33 cellular contexts compared by ENCODE assay signal in genomic region chr1:110298991-110299390, GRCh38.
"Had no signal": no experiment of that assay in that cellular context is flagged by ENCODE, and none has a peak within 500 bp of the region (broad histone marks: within the 10 kb centered on the region; RNA-seq: fewer than 3 reads in every experiment).

No MANE protein-coding gene starts in this region.

- H3K27ac ChIP-seq: adrenal gland, body of pancreas, colonic mucosa, epithelial cell of prostate, esophagus squamous epithelium, gastroesophageal sphincter, hepatocyte, pancreas, prostate gland, sigmoid colon, stomach, suprapubic skin, tibial artery, upper lobe of right lung had no signal

- H3K4me3 ChIP-seq: adrenal gland, body of pancreas, colonic mucosa, esophagus squamous epithelium, gastroesophageal sphincter, hepatocyte, pancreas, prostate gland, sigmoid colon, smooth muscle cell, stomach, suprapubic skin, tibial artery, upper lobe of right lung had no signal

- H3K36me3 ChIP-seq: adrenal gland, colonic mucosa, esophagus squamous epithelium, gastroesophageal sphincter, pancreas, prostate gland, sigmoid colon, stomach, suprapubic skin, tibial artery, upper lobe of right lung had no signal

- H2AFZ ChIP-seq: hepatocyte had no signal

- H3K9me3 ChIP-seq: adrenal gland, body of pancreas, colonic mucosa, esophagus squamous epithelium, gastroesophageal sphincter, pancreas, prostate gland, sigmoid colon, stomach, suprapubic skin, tibial artery, upper lobe of right lung had no signal

- DNase-seq: activated CD4-positive, alpha-beta T cell treated with anti-CD3 and anti-CD28 coated beads for 36 hours; activated CD4-positive, alpha-beta T cell treated with anti-CD3 and anti-CD28 coated beads, Interleukin-2, amount 50 U/mL, for 4 hours; activated CD4-positive, CD25-positive, alpha-beta regulatory T cell; activated naive CD4-positive, alpha-beta T cell treated with anti-CD3 and anti-CD28 coated beads for 36 hours; activated naive CD8-positive, alpha-beta T cell treated with anti-CD3 and anti-CD28 coated beads for 36 hours; activated T-cell treated with anti-CD3 and anti-CD28 coated beads for 4 hours; activated T-cell treated with anti-CD3 and anti-CD28 coated beads, Interleukin-2, amount 50 U/mL, for 72 hours; aorta; body of pancreas; cerebellar nuclear complex; colonic mucosa; effector CD8-positive, alpha-beta T cell; esophagus squamous epithelium; left cardiac atrium; left ventricle myocardium superior; mammary epithelial cell; naive thymus-derived CD4-positive, alpha-beta T cell; pancreas; sigmoid colon; stimulated activated CD4-positive, alpha-beta T cell treated with anti-CD3 and anti-CD28 coated beads, Interleukin-1b, Interleukin-23, amount 100 ng/mL, for 48 hours; stimulated activated CD4-positive, alpha-beta T cell treated with anti-CD3 and anti-CD28 coated beads, Interleukin-4, amount 100 ng/mL, for 4 hours; stimulated activated CD8-positive, alpha-beta memory T cell treated with anti-CD3 and anti-CD28 coated beads, Interleukin-4, amount 100 ng/mL, for 48 hours; stomach; T-helper 1 cell; tibial artery; upper lobe of right lung had no signal

- H3K4me2 ChIP-seq: hepatocyte, smooth muscle cell had no signal

- H3K27me3 ChIP-seq: adrenal gland, body of pancreas, colonic mucosa, esophagus squamous epithelium, hepatocyte, pancreas, sigmoid colon, suprapubic skin, upper lobe of right lung had no signal

- H3K4me1 ChIP-seq: body of pancreas, colonic mucosa, esophagus squamous epithelium, gastroesophageal sphincter, pancreas, prostate gland, sigmoid colon, stomach, suprapubic skin, tibial artery, upper lobe of right lung had no signal

- H3K79me2 ChIP-seq: hepatocyte had no signal
